13 cellular contexts compared by ENCODE assay signal in genomic region chr5:137621306-137621705, GRCh38.
"Had no signal": no experiment of that assay in that cellular context is flagged by ENCODE, and none has a peak within 500 bp of the region (broad histone marks: within the 10 kb centered on the region; RNA-seq: fewer than 3 reads in every experiment).

No MANE protein-coding gene starts in this region.

- H3K79me2 ChIP-seq: hepatocyte had no signal

- H3K9me3 Mint-ChIP-seq: activated CD4-positive, alpha-beta T cell treated with anti-CD3 and anti-CD28 coated beads, Interleukin-2, amount 10 ng/mL, durations not matched to agents 7 days and 5 days; activated naive CD4-positive, alpha-beta T cell treated with anti-CD3 and anti-CD28 coated beads, Interleukin-2, amount 10 ng/mL, durations not matched to agents 7 days and 5 days; activated T-helper 2 cell treated with anti-CD3 and anti-CD28 coated beads, Interferon-gamma antibody, Interleukin-2, Interleukin-4, amounts not matched to agents 10 μg/mL and 5 μg/mL and 100 μg/mL, durations not matched to agents 14 hours and 24 hours and 36 hours had no signal

- H3K27me3 Mint-ChIP-seq: activated CD4-positive, alpha-beta T cell treated with anti-CD3 and anti-CD28 coated beads, Interleukin-2, amount 10 ng/mL, durations not matched to agents 7 days and 5 days; activated naive CD4-positive, alpha-beta T cell treated with anti-CD3 and anti-CD28 coated beads, Interleukin-2, amount 10 ng/mL, durations not matched to agents 7 days and 5 days; T-helper 17 cell had no signal

- H3K9me3 ChIP-seq: gastroesophageal sphincter, right lobe of liver had no signal

- DNase-seq: activated CD4-positive, alpha-beta T cell treated with anti-CD3 and anti-CD28 coated beads, Interleukin-2, amount 10 ng/mL, durations not matched to agents 7 days and 5 days; activated CD4-positive, CD25-positive, alpha-beta regulatory T cell; activated naive CD4-positive, alpha-beta T cell treated with anti-CD3 and anti-CD28 coated beads, Interleukin-2, amount 10 ng/mL, durations not matched to agents 7 days and 5 days; activated T-cell treated with anti-CD3 and anti-CD28 coated beads for 4 hours; brain microvascular endothelial cell; right lobe of liver; stimulated activated CD4-positive, alpha-beta T cell treated with anti-CD3 and anti-CD28 coated beads, Interleukin-12 subunit alpha, Interleukin-12 subunit beta, amount 100 ng/mL, for 4 hours; stimulated activated naive CD4-positive, alpha-beta T cell treated with Interleukin-2 at 50 U/mL for 16 hours; T-helper 17 cell had no signal

- H2AFZ ChIP-seq: hepatocyte had no signal

- H3K4me1 Mint-ChIP-seq: activated CD4-positive, alpha-beta T cell treated with anti-CD3 and anti-CD28 coated beads, Interleukin-2, amount 10 ng/mL, durations not matched to agents 7 days and 5 days; activated naive CD4-positive, alpha-beta T cell treated with anti-CD3 and anti-CD28 coated beads, Interleukin-2, amount 10 ng/mL, durations not matched to agents 7 days and 5 days had no signal

- H3K36me3 ChIP-seq: brain microvascular endothelial cell, right lobe of liver had no signal

- H3K27ac ChIP-seq: hepatocyte had no signal

- H3K4me2 ChIP-seq: hepatocyte had no signal

- H3K27me3 ChIP-seq: brain microvascular endothelial cell, gastroesophageal sphincter, hepatocyte, right lobe of liver had no signal

- ATAC-seq: gastroesophageal sphincter, right lobe of liver, SK-N-SH treated with all-trans-retinoic acid at 6 μM for 48 hours, T-helper 17 cell had no signal

- H3K27ac Mint-ChIP-seq: activated CD4-positive, alpha-beta T cell treated with anti-CD3 and anti-CD28 coated beads, Interleukin-2, amount 10 ng/mL, durations not matched to agents 7 days and 5 days; activated naive CD4-positive, alpha-beta T cell treated with anti-CD3 and anti-CD28 coated beads, Interleukin-2, amount 10 ng/mL, durations not matched to agents 7 days and 5 days; activated T-helper 2 cell treated with anti-CD3 and anti-CD28 coated beads, Interferon-gamma antibody, Interleukin-2, Interleukin-4, amounts not matched to agents 10 μg/mL and 5 μg/mL and 100 μg/mL, durations not matched to agents 14 hours and 24 hours and 36 hours; T-helper 17 cell had no signal

- H3K4me3 Mint-ChIP-seq: activated CD4-positive, alpha-beta T cell treated with anti-CD3 and anti-CD28 coated beads, Interleukin-2, amount 10 ng/mL, durations not matched to agents 7 days and 5 days; activated naive CD4-positive, alpha-beta T cell treated with anti-CD3 and anti-CD28 coated beads, Interleukin-2, amount 10 ng/mL, durations not matched to agents 7 days and 5 days; T-helper 17 cell had no signal

- H3K4me3 ChIP-seq: gastroesophageal sphincter, hepatocyte, right lobe of liver had no signal
